28 cellular contexts compared by ENCODE assay signal in the genomic region with DNA sequence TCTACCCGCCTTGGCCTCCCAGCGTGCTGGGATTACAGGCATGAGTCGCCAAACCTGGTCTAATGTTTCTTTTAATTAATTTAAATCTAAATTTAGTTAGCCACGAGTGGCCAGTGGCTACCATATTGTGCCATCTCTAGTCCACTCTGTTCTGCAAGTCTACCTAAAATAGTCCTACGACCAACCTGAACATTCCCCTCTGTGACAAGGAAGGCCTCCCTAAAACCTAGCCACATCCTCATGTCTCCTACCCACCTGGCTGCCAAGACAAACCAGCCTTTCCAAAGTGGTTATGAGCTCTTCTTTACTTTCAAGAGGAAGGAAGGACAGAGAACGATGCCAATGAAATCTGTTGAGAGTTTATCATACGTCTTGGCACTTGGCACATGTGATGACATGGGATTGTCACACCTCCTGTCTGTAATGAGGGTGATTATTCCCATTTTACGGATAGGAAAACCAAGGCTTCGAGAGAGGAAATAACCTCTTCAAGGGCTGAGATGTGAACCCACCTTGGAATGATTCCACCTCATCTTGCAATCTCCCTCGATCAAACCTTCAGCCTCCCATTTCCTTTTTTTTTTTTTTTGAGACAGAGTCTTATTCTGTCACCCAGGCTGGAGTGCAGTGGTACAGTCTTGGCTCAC. TPM values are rescaled to one million over a fixed set of nuclear protein-coding genes. Genes with fewer than 3 reads are reported as not detected.
DNase-seq lines count a peak whose midpoint lies in the region; ATAC-seq, FAIRE-seq and TF ChIP-seq lines count a peak whose summit lies in the region.
"Had no signal": no experiment of that assay in that cellular context is flagged by ENCODE, and none has a peak within 500 bp of the region (broad histone marks: within the 10 kb centered on the region; RNA-seq: fewer than 3 reads in every experiment).

No MANE protein-coding gene starts in this region.

- ATAC-seq in HepG2 (no peak), right lobe of liver (no peak)

- TF ChIP-seq RAD21 in HepG2 (CRISPR knock-in tag; IDR thresholded peaks at IDR 0.05) = no peak

- H2AFZ ChIP-seq in HepG2 (ENCODE audit: low read length) = no peak overlapping the region

- no peak for TF ChIP-seq CTCF in HepG2 (CRISPR knock-in tag; IDR thresholded peaks at IDR 0.05)
- TF ChIP-seq CTCF in right lobe of liver (IDR thresholded peaks at IDR 0.05) = no peak
- no peak for TF ChIP-seq CTCF in tibial artery (IDR thresholded peaks at IDR 0.05)
- no peak for TF ChIP-seq CTCF in ovary (IDR thresholded peaks at IDR 0.05)

- TF ChIP-seq POLR2A in HepG2 (IDR thresholded peaks at IDR 0.05; ENCODE audit: insufficient read depth in 1 of 2, low read depth in 2 of 2, low read length in 2 of 2) (no peak), right lobe of liver (IDR thresholded peaks at IDR 0.05) (no peak), ovary (IDR thresholded peaks at IDR 0.05) (no peak)

- CTCF ChIA-PET in HepG2 (lab: Yijun Ruan, JAX; ENCODE audit: low intra/inter-chr PET ratio, low total read pairs) = no interaction called here

- H3K79me2 ChIP-seq in HepG2 (ENCODE audit: insufficient read depth, low read length) = no peaks in the 10 kb centered on the region

- in situ Hi-C loops in HepG2 (cut with HindIII; ENCODE audit: extremely low pct_ligation_motif_present, low pct_unique_long_range_greater_than_20kb) = no loop called here

- H3K4me3 ChIP-seq in HepG2 (replicated peaks in 1 of 3; ENCODE audit: insufficient read depth in 1 of 3, low read depth in 2 of 3, low read length in 3 of 3) (no peak overlapping the region), right lobe of liver (no peak overlapping the region), rectal smooth muscle tissue (ENCODE audit: low read length) (peak overlapping the region; percentile 42), tibial artery (no peak overlapping the region), ovary (no peak overlapping the region)

- FAIRE-seq in HepG2 (lab: Jason Lieb, UNC) = no peak
- FAIRE-seq: GM12891, RCC 7860 had no signal

- TF ChIP-seq EP300 in HepG2 (IDR thresholded peaks at IDR 0.05; ENCODE audit: low read depth in 2 of 2, low read length in 2 of 2) (no peak), HepG2 (CRISPR knock-in tag; IDR thresholded peaks at IDR 0.05; ENCODE audit: borderline replicate concordance) (no peak), ovary (IDR thresholded peaks at IDR 0.05) (no peak)

- 10% methylated on average over 10 of the region's 10 CpGs for WGBS in HepG2 (ENCODE audit: low lambda C conversion rate)
- 70% methylated on average over 10 of the region's 10 CpGs for WGBS in right lobe of liver (ENCODE audit: insufficient coverage, low coverage, low lambda C conversion rate, missing lambda C conversion rate)
- 84 to 88% (median 87%) methylated on average over 10 of the region's 10 CpGs for WGBS in ovary, 3 donors

- H3K36me3 ChIP-seq in HepG2 (replicated peaks in 1 of 2; ENCODE audit: control insufficient read depth in 1 of 2, insufficient read depth in 2 of 2, low read length in 2 of 2) (no peaks in the 10 kb centered on the region), right lobe of liver (no peaks in the 10 kb centered on the region), rectal smooth muscle tissue (ENCODE audit: control insufficient read depth, insufficient read depth, low read length) (peaks cover 12% of the 10 kb centered on the region), tibial artery (peaks cover 40 to 63% (median 46%) of the 10 kb centered on the region in 3 donors), ovary (no peaks in the 10 kb centered on the region)
- H3K36me3 ChIP-seq: BE2C had no signal

- H3K9me3 ChIP-seq in HepG2 (ENCODE audit: low read length) (no peaks in the 10 kb centered on the region), right lobe of liver (no peaks in the 10 kb centered on the region), tibial artery (no peaks in the 10 kb centered on the region), ovary (no peaks in the 10 kb centered on the region)
- H3K9me3 ChIP-seq: BE2C had no signal

- BruUV-seq in HepG2 (replicated peaks; lab: Mats Ljungman, UMichigan) = no TSS peak

- intact Hi-C loops in HepG2 (cut with micrococcal nuclease; ENCODE audit: unreplicated experiment) (no loop called here), right lobe of liver (cut with DNase I) (no loop called here), tibial artery (cut with DNase I; ENCODE audit: low total_unique reads) (no loop called here), ovary (cut with DNase I) (no loop called here)

- H3K27ac ChIP-seq in HepG2 (ENCODE audit: extremely low read length, insufficient read depth, low read length) = no peak overlapping the region
- H3K27ac ChIP-seq in right lobe of liver = no peak overlapping the region
- peak overlapping the region; percentile 82 for H3K27ac ChIP-seq in rectal smooth muscle tissue (ENCODE audit: low read depth, low read length)
- peak overlapping the region; percentile 73 to 97 for H3K27ac ChIP-seq in tibial artery
- no peak overlapping the region for H3K27ac ChIP-seq in ovary
- H3K27ac ChIP-seq: 22Rv1 had no signal

- H3K4me1 ChIP-seq in HepG2 (ENCODE audit: insufficient read depth, low read length) (no peaks in the 10 kb centered on the region), right lobe of liver (no peaks in the 10 kb centered on the region), rectal smooth muscle tissue (ENCODE audit: control insufficient read depth, insufficient read depth, low read length) (peaks cover 56% of the 10 kb centered on the region), tibial artery (peaks cover 0 to 100% (median 57%) of the 10 kb centered on the region in 4 donors), ovary (ENCODE audit: insufficient read depth) (peaks cover 1% of the 10 kb centered on the region)

- H3K4me2 ChIP-seq in HepG2 (ENCODE audit: low read depth, low read length) = no peak overlapping the region

- POLR2A ChIA-PET in HepG2 (lab: Yijun Ruan, JAX) = no interaction called here

- DNase-seq in HepG2 (ENCODE audit: low spot score) (no peak), right lobe of liver (no peak), tibial artery (peak in 1 of 2 donors; percentile 64), AML-193 (lab: John Stamatoyannopoulos, UW) (no peak), amniotic stem cell (lab: John Stamatoyannopoulos, UW) (no peak), ovary (no peak)
- DNase-seq: BE2C; CD8-positive, alpha-beta memory T cell; DMS 273 treated with DMSO at 0.1 percent for 48 hours; DMS79; EL; GF-D8; GOT3; HCEC 1CT; MV-4-11; NCI-H1105 treated with DMSO at 0.1 percent for 48 hours; NCI-H146; NCI-H1930; NCI-H2107; NCI-H524; NCI-H748 treated with DMSO at 0.1 percent for 48 hours; SIG-M5 had no signal

- no peaks in the 10 kb centered on the region for H4K20me1 ChIP-seq in HepG2 (ENCODE audit: insufficient read depth, low read length)

- H3K27me3 ChIP-seq in HepG2 (ENCODE audit: control insufficient read depth in 1 of 2, insufficient read depth in 2 of 2, low read length in 2 of 2) = peaks cover 5 to 20% of the 10 kb centered on the region in 2 experiments; a peak in 4 of 5 replicates
- H3K27me3 ChIP-seq in right lobe of liver = no peaks in the 10 kb centered on the region
- H3K27me3 ChIP-seq in rectal smooth muscle tissue (ENCODE audit: control insufficient read depth, insufficient read depth, low read length) = no peaks in the 10 kb centered on the region
- H3K27me3 ChIP-seq in tibial artery = no peaks in the 10 kb centered on the region
- H3K27me3 ChIP-seq in ovary = no peaks in the 10 kb centered on the region
- H3K27me3 ChIP-seq: BE2C had no signal

- H3K9ac ChIP-seq in HepG2 (ENCODE audit: insufficient read depth, low read depth, low read length) = no peak overlapping the region
- H3K9ac ChIP-seq in rectal smooth muscle tissue (ENCODE audit: low read length) = no peak overlapping the region

RNA-seq across cellular contexts. Expression of a gene that starts 19.7 kb away (rescaled TPM):
- total RNA-seq in HepG2 (2016; rRNA removed; fragmentation: Illumina TruSeq; extraction: Trizol) (not detected in 2 replicates), right lobe of liver (1 to 10 TPM; 1.5 to 3.9 (median 2.7) TPM), ovary (100 to 1,000 TPM in 4 of 7 donors, 10 to 100 TPM in 3; 50.9 to 886 (median 263) TPM)
- total RNA-seq in HepG2 (2016; cell fraction: cytosol; rRNA removed; fragmentation: Illumina TruSeq; extraction: Trizol; ENCODE audit: low read depth) = not detected in 2 replicates
- not detected in 2 replicates for total RNA-seq in HepG2 (2016; cell fraction: insoluble cytoplasmic fraction; rRNA removed; fragmentation: Illumina TruSeq; extraction: Trizol)
- not detected in 2 replicates for total RNA-seq in HepG2 (2016; cell fraction: membrane; rRNA removed; fragmentation: Illumina TruSeq; extraction: Trizol)
- not detected in 2 replicates for total RNA-seq in HepG2 (2016; cell fraction: nucleus; rRNA removed; fragmentation: Illumina TruSeq; extraction: Trizol)
- polyA plus RNA-seq in HepG2 (2011; rRNA removed) (not detected in 2 replicates), ovary (1,000 to 10,000 TPM in 1 of 2 donors, 100 to 1,000 TPM in 1; 237 to 2,765 TPM)
- not detected in 2 replicates for polyA plus RNA-seq in HepG2 (2011; cell fraction: cytosol; rRNA removed)
- polyA plus RNA-seq in HepG2 (2011; cell fraction: nucleus; rRNA removed) = not detected in 2 replicates
- polyA plus RNA-seq in HepG2 (2012) = 0.25 and 0.60 TPM in 2 replicates
- not detected in 2 replicates for polyA plus RNA-seq in HepG2 (2016; cell fraction: cytosol; fragmentation: Illumina TruSeq; extraction: Trizol; ENCODE audit: low read depth)
- not detected in 2 replicates for polyA plus RNA-seq in HepG2 (2016; cell fraction: insoluble cytoplasmic fraction; fragmentation: Illumina TruSeq; extraction: Trizol; ENCODE audit: low read depth)
- polyA plus RNA-seq in HepG2 (2016; cell fraction: membrane; fragmentation: Illumina TruSeq; extraction: Trizol; ENCODE audit: low read depth) = not detected in 2 replicates
- not detected in 2 replicates for polyA plus RNA-seq in HepG2 (2016; cell fraction: nucleus; fragmentation: Illumina TruSeq; extraction: Trizol; ENCODE audit: insufficient read depth, low read depth)
- 0.14 TPM in 1 of 2 replicates, not detected in the other for polyA minus RNA-seq in HepG2 (2011; rRNA and poly(A)+ RNA removed; ENCODE audit: low replicate concordance)
- not detected in 2 replicates for polyA minus RNA-seq in HepG2 (2011; cell fraction: cytosol; rRNA and poly(A)+ RNA removed)
- not detected in 2 replicates for polyA minus RNA-seq in HepG2 (2011; cell fraction: nucleus; rRNA and poly(A)+ RNA removed)
- total RNA-seq: CD8-positive, alpha-beta memory T cell; HT-29; MCF 10A had no signal

RNA-seq across cellular contexts. Expression of a gene that starts 51.3 kb away (rescaled TPM):
- total RNA-seq in HepG2 (2016; rRNA removed; fragmentation: Illumina TruSeq; extraction: Trizol) (54.1 and 84.4 TPM in 2 replicates), right lobe of liver (10 to 100 TPM; 13.3 to 28.3 (median 18.3) TPM), ovary (10 to 100 TPM; 23.4 to 41.3 (median 30.9) TPM)
- 22.6 and 28.5 TPM in 2 replicates for total RNA-seq in HepG2 (2016; cell fraction: cytosol; rRNA removed; fragmentation: Illumina TruSeq; extraction: Trizol; ENCODE audit: low read depth)
- 61.5 and 89.9 TPM in 2 replicates for total RNA-seq in HepG2 (2016; cell fraction: insoluble cytoplasmic fraction; rRNA removed; fragmentation: Illumina TruSeq; extraction: Trizol)
- 54.3 and 65.9 TPM in 2 replicates for total RNA-seq in HepG2 (2016; cell fraction: membrane; rRNA removed; fragmentation: Illumina TruSeq; extraction: Trizol)
- 25.7 and 28.2 TPM in 2 replicates for total RNA-seq in HepG2 (2016; cell fraction: nucleus; rRNA removed; fragmentation: Illumina TruSeq; extraction: Trizol)
- polyA plus RNA-seq in HepG2 (2011; rRNA removed) (30.2 and 53.0 TPM in 2 replicates), ovary (10 to 100 TPM; 26.8 to 44.4 TPM)
- 17.3 and 23.5 TPM in 2 replicates for polyA plus RNA-seq in HepG2 (2011; cell fraction: cytosol; rRNA removed)
- polyA plus RNA-seq in HepG2 (2011; cell fraction: nucleus; rRNA removed) = 4.7 and 7.5 TPM in 2 replicates
- 40.3 and 58.2 TPM in 2 replicates for polyA plus RNA-seq in HepG2 (2012)
- polyA plus RNA-seq in HepG2 (2016; cell fraction: cytosol; fragmentation: Illumina TruSeq; extraction: Trizol; ENCODE audit: low read depth) = 22.4 and 22.6 TPM in 2 replicates
- 106 and 119 TPM in 2 replicates for polyA plus RNA-seq in HepG2 (2016; cell fraction: insoluble cytoplasmic fraction; fragmentation: Illumina TruSeq; extraction: Trizol; ENCODE audit: low read depth)
- 48.2 and 52.2 TPM in 2 replicates for polyA plus RNA-seq in HepG2 (2016; cell fraction: membrane; fragmentation: Illumina TruSeq; extraction: Trizol; ENCODE audit: low read depth)
- polyA plus RNA-seq in HepG2 (2016; cell fraction: nucleus; fragmentation: Illumina TruSeq; extraction: Trizol; ENCODE audit: insufficient read depth, low read depth) = 47.9 and 51.6 TPM in 2 replicates
- polyA minus RNA-seq in HepG2 (2011; rRNA and poly(A)+ RNA removed; ENCODE audit: low replicate concordance) = 10.7 and 14.1 TPM in 2 replicates
- 27.9 and 32.3 TPM in 2 replicates for polyA minus RNA-seq in HepG2 (2011; cell fraction: cytosol; rRNA and poly(A)+ RNA removed)
- 14.0 and 15.2 TPM in 2 replicates for polyA minus RNA-seq in HepG2 (2011; cell fraction: nucleus; rRNA and poly(A)+ RNA removed)

Comparison
In these comparisons a context has a peak if more than half of its experiments do, and no peak if none do; other contexts are left out.
1. H3K27ac ChIP-seq: peak in rectal smooth muscle tissue (single experiment) and tibial artery (2 of 2); none in HepG2 (single experiment), right lobe of liver (0 of 3) and ovary (0 of 2).
2. RNA of a gene that starts 19.7 kb away (total RNA-seq): 50.9 to 886 TPM in ovary; 1.5 to 3.9 TPM in right lobe of liver and not detected in HepG2; every median in the first group is over 10 times any median in the second.